Comparison of ENCODE assay signal across 19 cellular contexts in genomic region chr6:7803219-7803618, GRCh38.
"Had no signal": no experiment of that assay in that cellular context is flagged by ENCODE, and none has a peak within 500 bp of the region (broad histone marks: within the 10 kb centered on the region; RNA-seq: fewer than 3 reads in every experiment).

No MANE protein-coding gene starts in this region.

- H3K4me1 Mint-ChIP-seq: activated CD4-positive, alpha-beta memory T cell treated with anti-CD3 and anti-CD28 coated beads, Interleukin-2, amount 10 ng/mL, durations not matched to agents 7 days and 5 days; central memory CD8-positive, alpha-beta T cell had no signal

- H3K27me3 ChIP-seq: brain microvascular endothelial cell, colonic mucosa, left lung, tibial nerve had no signal

- DNase-seq: activated CD4-positive, alpha-beta memory T cell treated with anti-CD3 and anti-CD28 coated beads, Interleukin-2, amount 10 ng/mL, durations not matched to agents 7 days and 5 days; activated gamma-delta T cell treated with Interleukin-2 at 50 U/mL for 16 hours; activated naive CD8-positive, alpha-beta T cell treated with anti-CD3 and anti-CD28 coated beads, Interleukin-2, amount 10 ng/mL, durations not matched to agents 7 days and 5 days; anterior cingulate cortex; brain microvascular endothelial cell; colonic mucosa; erythroblast; hypothalamus; left lung; midbrain; nephron progenitor cell; nucleus accumbens; posterior cingulate gyrus; retina; stimulated activated CD8-positive, alpha-beta memory T cell treated with anti-CD3 and anti-CD28 coated beads, Interleukin-4, amount 100 ng/mL, for 48 hours; stimulated activated naive CD4-positive, alpha-beta T cell treated with Interleukin-2 at 50 U/mL for 16 hours; SW 1271 had no signal

- H3K9me3 ChIP-seq: colonic mucosa, left lung, tibial nerve had no signal

- ATAC-seq: left lung had no signal

- H3K36me3 Mint-ChIP-seq: activated naive CD8-positive, alpha-beta T cell treated with anti-CD3 and anti-CD28 coated beads, Interleukin-2, amount 10 ng/mL, durations not matched to agents 7 days and 5 days had no signal

- H3K27ac Mint-ChIP-seq: activated CD4-positive, alpha-beta memory T cell treated with anti-CD3 and anti-CD28 coated beads, Interleukin-2, amount 10 ng/mL, durations not matched to agents 7 days and 5 days; activated naive CD8-positive, alpha-beta T cell treated with anti-CD3 and anti-CD28 coated beads, Interleukin-2, amount 10 ng/mL, durations not matched to agents 7 days and 5 days had no signal

- H3K4me3 Mint-ChIP-seq: activated CD4-positive, alpha-beta memory T cell treated with anti-CD3 and anti-CD28 coated beads, Interleukin-2, amount 10 ng/mL, durations not matched to agents 7 days and 5 days; activated naive CD8-positive, alpha-beta T cell treated with anti-CD3 and anti-CD28 coated beads, Interleukin-2, amount 10 ng/mL, durations not matched to agents 7 days and 5 days; central memory CD8-positive, alpha-beta T cell; nephron progenitor cell had no signal

- H3K27ac ChIP-seq: brain microvascular endothelial cell, colonic mucosa, left lung, tibial nerve had no signal

- H3K4me1 ChIP-seq: colonic mucosa, left lung, tibial nerve had no signal

- H3K9me3 Mint-ChIP-seq: activated CD4-positive, alpha-beta memory T cell treated with anti-CD3 and anti-CD28 coated beads, Interleukin-2, amount 10 ng/mL, durations not matched to agents 7 days and 5 days; activated naive CD8-positive, alpha-beta T cell treated with anti-CD3 and anti-CD28 coated beads, Interleukin-2, amount 10 ng/mL, durations not matched to agents 7 days and 5 days; nephron progenitor cell had no signal
